ENCODE assay signal across 29 cellular contexts in the genomic region with DNA sequence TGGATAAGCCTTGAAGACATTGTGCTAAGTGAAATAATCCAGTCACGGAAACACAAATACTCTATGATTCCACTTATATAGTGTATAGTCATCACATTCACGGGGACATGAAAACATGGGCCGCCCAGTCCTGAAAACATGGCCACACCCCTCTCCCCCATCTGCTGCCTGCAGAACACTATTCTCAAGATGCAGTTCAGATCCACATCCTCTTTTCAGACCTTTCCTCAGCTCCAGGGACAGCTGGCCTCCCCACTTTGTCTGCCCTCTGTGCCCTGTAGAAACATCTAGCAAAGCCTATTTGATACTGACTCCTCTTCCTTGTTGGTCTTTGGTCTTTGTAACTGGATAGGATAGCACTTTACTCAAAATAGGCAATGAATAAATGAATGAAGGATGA. TPM values are rescaled to one million over a fixed set of nuclear protein-coding genes. Genes with fewer than 3 reads are reported as not detected.
A peak's percentile ranks its signal among the peaks of the same experiment; 100 is the strongest.
DNase-seq lines count a peak whose midpoint lies in the region; ATAC-seq and TF ChIP-seq lines count a peak whose summit lies in the region.
"Had no signal": no experiment of that assay in that cellular context is flagged by ENCODE, and none has a peak within 500 bp of the region (broad histone marks: within the 10 kb centered on the region; RNA-seq: fewer than 3 reads in every experiment).

No MANE protein-coding gene starts in this region.

- no peak overlapping the region for H3K27ac Mint-ChIP-seq in activated CD8-positive, alpha-beta T cell treated with anti-CD3 and anti-CD28 coated beads for 36 hours
- H3K27ac Mint-ChIP-seq: activated CD8-positive, alpha-beta memory T cell treated with anti-CD3 and anti-CD28 coated beads, Interleukin-2, amount 10 ng/mL, durations not matched to agents 7 days and 5 days; activated naive CD8-positive, alpha-beta T cell treated with anti-CD3 and anti-CD28 coated beads for 36 hours; activated T-helper 1 cell treated with anti-CD3 and anti-CD28 coated beads, Interleukin-12 subunit alpha, Interleukin-12 subunit beta, Interleukin-2, Interleukin-4 antibody, amounts not matched to agents 30 ng/mL and 10 ng/mL and 1 ng/mL, durations not matched to agents 14 hours and 24 hours and 36 hours; CD4-positive, alpha-beta T cell; GM23338; memory B cell had no signal

- peaks cover 12% of the 10 kb centered on the region for H3K4me1 Mint-ChIP-seq in activated CD8-positive, alpha-beta T cell treated with anti-CD3 and anti-CD28 coated beads for 36 hours (ENCODE audit: low read depth)

- H3K9me3 Mint-ChIP-seq in activated CD8-positive, alpha-beta T cell treated with anti-CD3 and anti-CD28 coated beads for 36 hours = peaks cover 4% of the 10 kb centered on the region
- H3K9me3 Mint-ChIP-seq: GM23338 had no signal

- no peak for TF ChIP-seq CTCF in HL-60 (IDR thresholded peaks at IDR 0.05; ENCODE audit: insufficient read depth, low read length)
- no peak for TF ChIP-seq CTCF in RWPE1 (conservative IDR thresholded peaks at IDR 0.05; ENCODE audit: low read depth)
- TF ChIP-seq CTCF in stomach (IDR thresholded peaks at IDR 0.05) = no peak
- TF ChIP-seq CTCF in tibial nerve (IDR thresholded peaks at IDR 0.05) = no peak
- TF ChIP-seq CTCF in activated CD8-positive, alpha-beta T cell treated with anti-CD3 and anti-CD28 coated beads for 36 hours (IDR thresholded peaks at IDR 0.05) = no peak

- no peaks in the 10 kb centered on the region for H3K27me3 Mint-ChIP-seq in activated CD8-positive, alpha-beta T cell treated with anti-CD3 and anti-CD28 coated beads for 36 hours
- H3K27me3 Mint-ChIP-seq: activated CD8-positive, alpha-beta memory T cell treated with anti-CD3 and anti-CD28 coated beads, Interleukin-2, amount 10 ng/mL, durations not matched to agents 7 days and 5 days; activated naive CD8-positive, alpha-beta T cell treated with anti-CD3 and anti-CD28 coated beads for 36 hours; CD4-positive, alpha-beta T cell had no signal

- H3K27ac ChIP-seq in HL-60 (replicated peaks) (peak overlapping the region; percentile 85; the same call in 1 of the 2 replicates), RWPE1 (peak overlapping the region; percentile 98), esophagus (ENCODE audit: low read depth in 2 of 2, low read length in 1 of 2) (peak overlapping the region; percentile 72 to 77), stomach (peak overlapping the region in 3 of 5 donors; percentile 63 to 83 (median 80)), tibial nerve (peak overlapping the region in 1 of 4 donors; percentile 80)
- H3K27ac ChIP-seq: colonic mucosa, KMS-11, testis had no signal

- peaks cover 0 to 9% of the 10 kb centered on the region in 2 donors for H3K4me1 ChIP-seq in esophagus (ENCODE audit: control insufficient read depth in 2 of 2, insufficient read depth in 2 of 2, low read length in 1 of 2)
- H3K4me1 ChIP-seq in stomach = peaks cover 12 to 69% (median 36%) of the 10 kb centered on the region in 4 donors
- peaks cover 0 to 74% (median 9%) of the 10 kb centered on the region in 4 donors for H3K4me1 ChIP-seq in tibial nerve
- H3K4me1 ChIP-seq: colonic mucosa, testis had no signal

- H3K9me3 ChIP-seq in esophagus (ENCODE audit: control insufficient read depth in 2 of 2, insufficient read depth in 1 of 2, low read depth in 1 of 2, low read length in 1 of 2) = no peaks in the 10 kb centered on the region
- H3K9me3 ChIP-seq in stomach = no peaks in the 10 kb centered on the region
- H3K9me3 ChIP-seq in tibial nerve = no peaks in the 10 kb centered on the region
- H3K9me3 ChIP-seq: body of pancreas, colonic mucosa, testis had no signal

- peak in 1 of 2 experiments; percentile 21 for DNase-seq in HL-60 (ENCODE audit: low read depth in 1 of 2, low spot score in 1 of 2)
- no peak for DNase-seq in RWPE1 (ENCODE audit: low spot score)
- no peak for DNase-seq in stomach
- no peak for DNase-seq in tibial nerve (ENCODE audit: low spot score in 2 of 2)
- DNase-seq in activated CD8-positive, alpha-beta T cell treated with anti-CD3 and anti-CD28 coated beads for 36 hours = no peak
- DNase-seq: activated CD4-positive, alpha-beta T cell treated with anti-CD3 and anti-CD28 coated beads for 48 hours; activated CD8-positive, alpha-beta memory T cell treated with anti-CD3 and anti-CD28 coated beads, Interleukin-2, amount 10 ng/mL, durations not matched to agents 7 days and 5 days; activated naive CD8-positive, alpha-beta T cell treated with anti-CD3 and anti-CD28 coated beads for 36 hours; body of pancreas; CD4-positive, alpha-beta T cell; colonic mucosa; foreskin fibroblast; GDM1; hypothalamus; islet precursor cell; NCI-H1105 treated with DMSO at 0.1 percent for 48 hours; NCI-H510A treated with DMSO at 0.1 percent for 48 hours; SHP77; testis had no signal

- no peaks in the 10 kb centered on the region for H3K36me3 ChIP-seq in esophagus (ENCODE audit: control insufficient read depth in 2 of 2, insufficient read depth in 2 of 2, low read length in 1 of 2)
- no peaks in the 10 kb centered on the region for H3K36me3 ChIP-seq in stomach
- H3K36me3 ChIP-seq in tibial nerve = no peaks in the 10 kb centered on the region
- H3K36me3 ChIP-seq: colonic mucosa had no signal

- no peaks in the 10 kb centered on the region for H3K27me3 ChIP-seq in HL-60 (ENCODE audit: insufficient read depth, poor library complexity, severe bottlenecking)
- no peaks in the 10 kb centered on the region for H3K27me3 ChIP-seq in esophagus (ENCODE audit: control insufficient read depth in 1 of 2, insufficient read depth in 2 of 2, low read length in 2 of 2)
- H3K27me3 ChIP-seq in stomach = no peaks in the 10 kb centered on the region
- no peaks in the 10 kb centered on the region for H3K27me3 ChIP-seq in tibial nerve
- H3K27me3 ChIP-seq: body of pancreas, colonic mucosa, testis had no signal

- peaks cover 5% of the 10 kb centered on the region for H3K36me3 Mint-ChIP-seq in activated CD8-positive, alpha-beta T cell treated with anti-CD3 and anti-CD28 coated beads for 36 hours (ENCODE audit: low read depth)

- H3K4me3 ChIP-seq in HL-60 (replicated peaks; ENCODE audit: insufficient read depth, low read length) (no peak overlapping the region), esophagus (ENCODE audit: low read depth in 1 of 2, low read length in 2 of 2) (no peak overlapping the region), stomach (no peak overlapping the region), tibial nerve (no peak overlapping the region)
- H3K4me3 ChIP-seq: body of pancreas, colonic mucosa, GM23338, testis had no signal

- 56 to 72% methylated on average over 3 of the region's 3 CpGs for WGBS in esophagus, 2 donors
- 94 to 98% (median 97%) methylated on average over 3 of the region's 3 CpGs for WGBS in stomach, 5 donors
- WGBS in tibial nerve, 2 donors = 90 to 92% methylated on average over 3 of the region's 3 CpGs

- no peak for TF ChIP-seq EP300 in stomach (IDR thresholded peaks at IDR 0.05)
- TF ChIP-seq EP300 in tibial nerve (IDR thresholded peaks at IDR 0.05) = no peak

- TF ChIP-seq POLR2A in stomach (IDR thresholded peaks at IDR 0.05) (no peak), tibial nerve (IDR thresholded peaks at IDR 0.05) (no peak)

- ATAC-seq in GM19023 (IDR thresholded peaks at IDR 0.05; ENCODE audit: unreplicated experiment) (no peak), HG03432 (IDR thresholded peaks at IDR 0.05; ENCODE audit: unreplicated experiment) (no peak)
- no peak for ATAC-seq in activated CD8-positive, alpha-beta T cell treated with anti-CD3 and anti-CD28 coated beads for 36 hours
- ATAC-seq: activated CD8-positive, alpha-beta memory T cell treated with anti-CD3 and anti-CD28 coated beads, Interleukin-2, amount 10 ng/mL, durations not matched to agents 7 days and 5 days; body of pancreas; GM23338; sciatic nerve had no signal

- POLR2A ChIA-PET in RWPE1 (lab: Yijun Ruan, JAX; ENCODE audit: low non-redundant PET) = interaction anchor here (1.0 kb wide), 1 partner anchor 14 kb away, joined by 4 read pairs; no protein-coding TSS in a partner anchor
- POLR2A ChIA-PET in activated CD8-positive, alpha-beta T cell treated with anti-CD3 and anti-CD28 coated beads for 36 hours (lab: Charles Lee) = no interaction called here

- intact Hi-C loops in stomach (cut with DNase I; ENCODE audit: low total_unique reads) = no loop called here
- intact Hi-C loops in activated CD8-positive, alpha-beta T cell treated with anti-CD3 and anti-CD28 coated beads for 36 hours (cut with micrococcal nuclease) = no loop called here

- H3K4me3 Mint-ChIP-seq in activated CD8-positive, alpha-beta T cell treated with anti-CD3 and anti-CD28 coated beads for 36 hours = no peak overlapping the region
- H3K4me3 Mint-ChIP-seq: activated CD8-positive, alpha-beta memory T cell treated with anti-CD3 and anti-CD28 coated beads, Interleukin-2, amount 10 ng/mL, durations not matched to agents 7 days and 5 days; activated naive CD8-positive, alpha-beta T cell treated with anti-CD3 and anti-CD28 coated beads for 36 hours; activated T-helper 1 cell treated with anti-CD3 and anti-CD28 coated beads, Interleukin-12 subunit alpha, Interleukin-12 subunit beta, Interleukin-2, Interleukin-4 antibody, amounts not matched to agents 30 ng/mL and 10 ng/mL and 1 ng/mL, durations not matched to agents 14 hours and 24 hours and 36 hours; CD4-positive, alpha-beta T cell; GM23338; memory B cell had no signal

- CTCF ChIA-PET in RWPE1 (lab: Yijun Ruan, JAX) = interaction anchor here (1.0 to 1.1 kb wide), 2 partner anchors 9 to 25 kb away, joined by 3 read pairs; no protein-coding TSS in a partner anchor
- CTCF ChIA-PET in activated CD8-positive, alpha-beta T cell treated with anti-CD3 and anti-CD28 coated beads for 36 hours (lab: Charles Lee) = interaction anchor here (1.4 kb wide), 1 partner anchor 23 kb away, joined by 4 read pairs; no protein-coding TSS in a partner anchor

RNA-seq across cellular contexts. Expression of a gene that starts 8.3 kb away (rescaled TPM):
- polyA plus RNA-seq in esophagus (1 to 10 TPM; 5.3 to 8.8 TPM), stomach (1 to 10 TPM; 1.8 to 7.9 (median 6.4) TPM)
- total RNA-seq in stomach (100 to 1,000 TPM in 1 of 5 donors, 10 to 100 TPM in 1, 1 to 10 TPM in 3; 1.2 to 123 (median 8.9) TPM), tibial nerve (10 to 100 TPM; 12.6 to 17.3 (median 15.0) TPM)
- 10 to 100 TPM in 1 of 2 experiments, 1 to 10 TPM in 1; 8.9 to 10.5 TPM for total RNA-seq in activated CD8-positive, alpha-beta T cell treated with anti-CD3 and anti-CD28 coated beads for 36 hours

RNA-seq across cellular contexts. Expression of a gene that starts 33.5 kb away (rescaled TPM):
- polyA plus RNA-seq in esophagus (under 1 TPM in 1 of 2 donors, not detected in 1; 0.12 TPM), stomach (not detected)
- total RNA-seq in stomach (not detected), tibial nerve (not detected)
- not detected for total RNA-seq in activated CD8-positive, alpha-beta T cell treated with anti-CD3 and anti-CD28 coated beads for 36 hours
- total RNA-seq: activated CD8-positive, alpha-beta memory T cell treated with anti-CD3 and anti-CD28 coated beads, Interleukin-2, amount 10 ng/mL, durations not matched to agents 7 days and 5 days; activated naive CD8-positive, alpha-beta T cell treated with anti-CD3 and anti-CD28 coated beads for 36 hours; activated T-helper 1 cell treated with anti-CD3 and anti-CD28 coated beads, Interleukin-12 subunit alpha, Interleukin-12 subunit beta, Interleukin-2, Interleukin-4 antibody, amounts not matched to agents 30 ng/mL and 10 ng/mL and 1 ng/mL, durations not matched to agents 14 hours and 24 hours and 36 hours; body of pancreas; CD4-positive, alpha-beta T cell; colonic mucosa; GM23338; osteoblast; sciatic nerve; T-helper 1 cell treated with Interleukin-12 subunit alpha and Interleukin-12 subunit beta and Interleukin-4 antibody, amounts not matched to agents 30 ng/mL and 1 ng/mL, for 36 hours had no signal
- polyA plus RNA-seq: GM23338 had no signal
